Comparison of ENCODE assay signal across 9 cellular contexts in genomic region chr2:218329027-218329825, GRCh38. TPM values are rescaled to one million over a fixed set of nuclear protein-coding genes. Genes with fewer than 3 reads are reported as not detected.
DNase-seq lines count a peak whose midpoint lies in the region; ATAC-seq lines count a peak whose summit lies in the region.
"Had no signal": no experiment of that assay in that cellular context is flagged by ENCODE, and none has a peak within 500 bp of the region (broad histone marks: within the 10 kb centered on the region; RNA-seq: fewer than 3 reads in every experiment).

No MANE protein-coding gene starts in this region.

- peak overlapping the region in 6 of 8 donors; percentile 42 to 68 (median 53) for H3K4me3 Mint-ChIP-seq in naive B cell

- H3K36me3 Mint-ChIP-seq in naive B cell: no peaks in the 10 kb centered on the region

- peak; percentile 63 for ATAC-seq in GM18502 (IDR thresholded peaks at IDR 0.05; ENCODE audit: poor library complexity, unreplicated experiment)
- ATAC-seq in GM21423 (IDR thresholded peaks at IDR 0.05; ENCODE audit: unreplicated experiment): peak; percentile 40
- peak; percentile 50 for ATAC-seq in HG03442 (IDR thresholded peaks at IDR 0.05; ENCODE audit: unreplicated experiment)
- ATAC-seq in naive B cell (ENCODE audit: low read depth in 2 of 2): peak; percentile 41 to 60
- ATAC-seq in HG03521 (IDR thresholded peaks at IDR 0.05; ENCODE audit: unreplicated experiment): no peak

- H3K4me1 Mint-ChIP-seq in naive B cell: peaks cover 24 to 33% (median 30%) of the 10 kb centered on the region in 3 donors

- H3K27ac Mint-ChIP-seq in naive B cell: peak overlapping the region; percentile 65 to 96 (median 82)

- DNase-seq in naive B cell (no peak), NCI-H345 (lab: John Stamatoyannopoulos, UW) (no peak)
- DNase-seq in stimulated activated CD4-positive, alpha-beta T cell treated with anti-CD3 and anti-CD28 coated beads, Interleukin-4, amount 100 ng/mL, for 24 hours: no peak
- no peak for DNase-seq in activated effector memory CD4-positive, alpha-beta T cell treated with anti-CD3 and anti-CD28 coated beads, Interleukin-2, amount 50 U/mL, for 16 hours
- DNase-seq: IMR-90 had no signal

- H3K27me3 Mint-ChIP-seq in naive B cell: peaks cover 1 to 15% (median 5%) of the 10 kb centered on the region in 3 donors

- H3K9me3 Mint-ChIP-seq in naive B cell: no peaks in the 10 kb centered on the region

RNA-seq across cellular contexts. Expression of gene CATIP, which starts 27.4 kb away (rescaled TPM):
- polyA plus RNA-seq in naive B cell (ENCODE audit: low read depth in 6 of 6): under 1 TPM in 1 of 6 donors, not detected in 5; 0.23 TPM
- polyA plus RNA-seq: IMR-90 had no signal

RNA-seq across cellular contexts. Expression of gene TMBIM1, which starts 36.9 kb away (rescaled TPM):
- 100 to 1,000 TPM in 4 of 6 donors, 10 to 100 TPM in 2; 72.6 to 137 (median 108) TPM for polyA plus RNA-seq in naive B cell (ENCODE audit: low read depth in 6 of 6)

RNA-seq across cellular contexts. Expression of gene SLC11A1, which starts 52.8 kb away (rescaled TPM):
- 1 to 10 TPM in 4 of 6 donors, under 1 TPM in 2; 0.82 to 2.4 (median 1.1) TPM for polyA plus RNA-seq in naive B cell (ENCODE audit: low read depth in 6 of 6)

RNA-seq across cellular contexts. Expression of gene PNKD, which starts 58.9 kb away (rescaled TPM):
- polyA plus RNA-seq in naive B cell (ENCODE audit: low read depth in 6 of 6): 100 to 1,000 TPM in 5 of 6 donors, 10 to 100 TPM in 1; 99.4 to 143 (median 127) TPM

RNA-seq across cellular contexts. Expression of gene AAMP, which starts 59.3 kb away (rescaled TPM):
- polyA plus RNA-seq in naive B cell (ENCODE audit: low read depth in 6 of 6): 100 to 1,000 TPM in 2 of 6 donors, 10 to 100 TPM in 4; 80.7 to 109 (median 96.4) TPM
